ENCODE assay signal across 19 cellular contexts in the genomic region with DNA sequence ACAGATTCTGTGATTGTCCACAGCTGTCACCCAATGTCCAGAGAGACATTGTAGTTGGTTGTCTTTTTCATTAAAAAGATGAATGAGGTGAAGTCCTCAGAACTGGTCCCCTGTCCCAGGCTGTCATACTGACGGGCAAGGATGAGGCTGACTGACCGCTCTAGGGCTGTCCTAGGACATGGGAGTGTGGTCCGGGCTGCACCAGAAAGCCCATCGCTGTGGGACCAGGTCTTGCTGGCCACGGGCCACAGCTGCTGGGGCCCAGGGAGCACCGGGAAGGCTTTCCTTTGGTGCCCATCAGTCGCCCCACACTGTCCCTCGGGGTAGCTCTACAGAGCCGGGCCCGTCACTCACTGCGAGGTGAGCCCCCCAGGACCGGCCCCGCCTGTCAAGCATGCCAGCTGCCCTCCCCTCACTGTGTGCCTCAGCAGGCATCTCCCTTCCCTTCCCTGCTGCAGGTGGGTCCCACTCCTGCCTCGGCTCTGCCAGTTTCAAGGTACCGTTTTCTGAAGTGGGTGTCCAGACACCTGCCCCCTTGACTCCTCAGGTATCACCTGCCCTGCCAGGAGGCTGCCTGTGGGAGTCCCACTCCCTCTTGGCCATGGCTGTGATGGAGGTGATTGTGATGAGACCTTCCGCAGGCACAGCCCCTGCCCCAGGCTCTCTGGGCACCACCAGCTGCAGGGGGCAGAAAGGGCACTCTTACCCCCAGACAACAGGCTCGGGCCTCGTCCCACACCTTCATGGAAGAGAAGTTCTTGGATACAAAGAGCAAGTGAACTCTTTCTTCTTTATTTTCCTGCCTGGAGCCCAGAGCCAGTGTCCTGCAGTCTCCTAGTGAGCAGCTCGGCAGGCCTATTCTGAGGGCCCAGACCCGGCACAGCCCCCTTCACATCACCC. TPM values are rescaled to one million over a fixed set of nuclear protein-coding genes. Genes with fewer than 3 reads are reported as not detected.
DNase-seq lines count a peak whose midpoint lies in the region; ATAC-seq, FAIRE-seq and TF ChIP-seq lines count a peak whose summit lies in the region.
"Had no signal": no experiment of that assay in that cellular context is flagged by ENCODE, and none has a peak within 500 bp of the region (broad histone marks: within the 10 kb centered on the region; RNA-seq: fewer than 3 reads in every experiment).

No MANE protein-coding gene starts in this region.

- H3K36me3 Mint-ChIP-seq in activated CD4-positive, alpha-beta T cell treated with anti-CD3 and anti-CD28 coated beads for 36 hours (ENCODE audit: low read depth), result no peaks in the 10 kb centered on the region
- peaks cover 16% of the 10 kb centered on the region for H3K36me3 Mint-ChIP-seq in memory B cell

- FAIRE-seq in K562 (lab: Jason Lieb, UNC), result no peak
- FAIRE-seq: GM18507 had no signal

- peaks cover 2% of the 10 kb centered on the region for H3K9me3 Mint-ChIP-seq in activated CD4-positive, alpha-beta T cell treated with anti-CD3 and anti-CD28 coated beads for 36 hours (ENCODE audit: low read depth)
- H3K9me3 Mint-ChIP-seq in memory B cell, result peaks cover 3% of the 10 kb centered on the region
- H3K9me3 Mint-ChIP-seq: HFFc6 had no signal

- peak overlapping the region; percentile 14 for H3K27ac Mint-ChIP-seq in activated CD4-positive, alpha-beta T cell treated with anti-CD3 and anti-CD28 coated beads for 36 hours
- H3K27ac Mint-ChIP-seq in memory B cell, result peak overlapping the region; percentile 73
- H3K27ac Mint-ChIP-seq: HFFc6 had no signal

- no peaks in the 10 kb centered on the region; a peak in 1 of 5 replicates for H3K27me3 ChIP-seq in K562 (ENCODE audit: control insufficient read depth in 2 of 2, insufficient read depth in 2 of 2, low read length in 2 of 2)
- H3K27me3 ChIP-seq in suprapubic skin, result no peaks in the 10 kb centered on the region
- H3K27me3 ChIP-seq: BLaER1 treated with 17β-estradiol and CSF1 and Interleukin-3, amounts not matched to agents 10 nM and 100 nM had no signal

- POLR2A ChIA-PET in activated CD4-positive, alpha-beta T cell treated with anti-CD3 and anti-CD28 coated beads for 36 hours (lab: Charles Lee), result no interaction called here
- POLR2A ChIA-PET in K562 (lab: Yijun Ruan, JAX), result no interaction called here

- H3K4me2 ChIP-seq in K562 (ENCODE audit: insufficient read depth, low read length), result no peak overlapping the region
- H3K4me2 ChIP-seq: PC-9 had no signal

- no peak for TF ChIP-seq RAD21 in K562 (CRISPR knock-in tag; conservative IDR thresholded peaks at IDR 0.05 in 1 of 2, IDR thresholded peaks at IDR 0.05 in 1 of 2)

- no peaks in the 10 kb centered on the region for H3K9me1 ChIP-seq in K562 (ENCODE audit: control insufficient read depth, insufficient read depth, low read length)

- TF ChIP-seq CTCF in K562 (IDR thresholded peaks at IDR 0.05 in 2 of 3, conservative IDR thresholded peaks at IDR 0.05 in 1 of 3; ENCODE audit: insufficient read depth in 2 of 3, low read depth in 1 of 3, low read length in 3 of 3) (no peak), suprapubic skin (IDR thresholded peaks at IDR 0.05) (no peak)

- H2AFZ ChIP-seq in K562 (ENCODE audit: low read depth, low read length), result no peak overlapping the region
- H2AFZ ChIP-seq: PC-9 had no signal

- H3K36me3 ChIP-seq in K562 (ENCODE audit: control insufficient read depth, insufficient read depth, low read length) (no peaks in the 10 kb centered on the region), suprapubic skin (peaks cover 13% of the 10 kb centered on the region)

- no peaks in the 10 kb centered on the region for H4K20me1 ChIP-seq in K562 (replicated peaks; ENCODE audit: control insufficient read depth, insufficient read depth, low read length)

- CTCF ChIA-PET in activated CD4-positive, alpha-beta T cell treated with anti-CD3 and anti-CD28 coated beads for 36 hours (lab: Charles Lee), result interaction anchor here (0.7 to 1.0 kb wide), 4 partner anchors 8 to 130 kb away, joined by 3 to 8 read pairs (median 3); no protein-coding TSS in a partner anchor
- CTCF ChIA-PET in K562 (lab: Yijun Ruan, JAX; ENCODE audit: low intra/inter-chr PET ratio), result interaction anchor here (1.4 kb wide), 1 partner anchor 100 kb away, joined by 5 read pairs; no protein-coding TSS in a partner anchor

- H3K4me3 ChIP-seq in K562, result no peak overlapping the region
- no peak overlapping the region for H3K4me3 ChIP-seq in suprapubic skin
- H3K4me3 ChIP-seq: BLaER1 treated with 17β-estradiol and CSF1 and Interleukin-3, amounts not matched to agents 10 nM and 100 nM; PC-9 had no signal

- no peak for TF ChIP-seq POLR2A in K562 (conservative IDR thresholded peaks at IDR 0.05)
- no peak for TF ChIP-seq POLR2A in suprapubic skin (IDR thresholded peaks at IDR 0.05)

- H3K27me3 Mint-ChIP-seq in activated CD4-positive, alpha-beta T cell treated with anti-CD3 and anti-CD28 coated beads for 36 hours, result no peaks in the 10 kb centered on the region
- H3K27me3 Mint-ChIP-seq in memory B cell, result no peaks in the 10 kb centered on the region

- H3K9me3 ChIP-seq in K562 (replicated peaks; ENCODE audit: control insufficient read depth, insufficient read depth, low read depth, low read length) (no peaks in the 10 kb centered on the region), suprapubic skin (no peaks in the 10 kb centered on the region)
- H3K9me3 ChIP-seq: BLaER1 treated with 17β-estradiol and CSF1 and Interleukin-3, amounts not matched to agents 10 nM and 100 nM had no signal

- no peak for DNase-seq in activated CD4-positive, alpha-beta T cell treated with anti-CD3 and anti-CD28 coated beads for 36 hours
- no peak for DNase-seq in activated CD4-positive, alpha-beta T cell treated with anti-CD3 and anti-CD28 coated beads, Interleukin-2, amount 50 U/mL, for 4 hours
- DNase-seq in K562 (ENCODE audit: extremely low read depth in 1 of 4, low spot score in 3 of 4) (no peak), memory B cell (ENCODE audit: low spot score in 2 of 2) (peak in 1 of 2 donors; percentile 7), suprapubic skin (ENCODE audit: low spot score in 2 of 2) (peak; percentile 55 to 66), NCI-H146 treated with DMSO at 0.1 percent for 48 hours (lab: John Stamatoyannopoulos, UW; ENCODE audit: unreplicated experiment) (no peak)
- DNase-seq: 8988T, HFFc6, KG1, NCI-H1048, NCI-H1694, NCI-H446, NCI-H774, PC-9 had no signal

- no peak for ATAC-seq in activated CD4-positive, alpha-beta T cell treated with anti-CD3 and anti-CD28 coated beads for 36 hours
- ATAC-seq in K562, result peak; percentile 25; the same call in 2 of the 3 replicates
- no peak for ATAC-seq in memory B cell (ENCODE audit: low read depth)
- ATAC-seq in GM18873 (IDR thresholded peaks at IDR 0.05; ENCODE audit: low FRiP score, unreplicated experiment), result no peak
- no peak for ATAC-seq in GM18498 (IDR thresholded peaks at IDR 0.05; ENCODE audit: unreplicated experiment)
- ATAC-seq: Right ventricle myocardium inferior had no signal

- no peak overlapping the region for H3K4me3 Mint-ChIP-seq in activated CD4-positive, alpha-beta T cell treated with anti-CD3 and anti-CD28 coated beads for 36 hours
- H3K4me3 Mint-ChIP-seq in memory B cell, result no peak overlapping the region
- H3K4me3 Mint-ChIP-seq: HFFc6 had no signal

- no peak overlapping the region for H3K9ac ChIP-seq in K562 (ENCODE audit: insufficient read depth in 1 of 2, low read depth in 2 of 2, low read length in 2 of 2)

- TF ChIP-seq EP300 in K562 (IDR thresholded peaks at IDR 0.05; ENCODE audit: low read length) (no peak), suprapubic skin (IDR thresholded peaks at IDR 0.05) (no peak)

- H3K4me1 ChIP-seq in K562 (replicated peaks in 1 of 2; ENCODE audit: control insufficient read depth in 2 of 2, insufficient read depth in 2 of 2, low read length in 2 of 2) (peaks cover 0 to 28% of the 10 kb centered on the region in 2 experiments; a peak in 2 of 5 replicates), suprapubic skin (no peaks in the 10 kb centered on the region)

- H3K4me1 Mint-ChIP-seq in activated CD4-positive, alpha-beta T cell treated with anti-CD3 and anti-CD28 coated beads for 36 hours, result no peaks in the 10 kb centered on the region
- H3K4me1 Mint-ChIP-seq in memory B cell, result peaks cover 7% of the 10 kb centered on the region

- whole genome bisulfite sequencing in K562 (ENCODE audit: insufficient coverage, low coverage, missing lambda C conversion rate), result 34% methylated on average over 7 of the region's 20 CpGs
- 93% methylated on average over 15 of the region's 20 CpGs for WGBS in suprapubic skin

- H3K79me2 ChIP-seq in K562 (ENCODE audit: control insufficient read depth, insufficient read depth, low read length), result no peaks in the 10 kb centered on the region

- in situ Hi-C loops in K562 (cut with MboI), result no loop called here

- intact Hi-C loops in activated CD4-positive, alpha-beta T cell treated with anti-CD3 and anti-CD28 coated beads for 36 hours (cut with DNase I, micrococcal nuclease), result no loop called here
- intact Hi-C loops in K562 (cut with micrococcal nuclease), result no loop called here

- BruUV-seq in K562 (replicated peaks; lab: Mats Ljungman, UMichigan), result no TSS peak

- H3K27ac ChIP-seq in K562 (ENCODE audit: extremely low read depth, low read depth, low read length) (no peak overlapping the region), suprapubic skin (no peak overlapping the region)
- H3K27ac ChIP-seq: BLaER1 treated with 17β-estradiol and CSF1 and Interleukin-3, amounts not matched to agents 10 nM and 100 nM; PC-9 had no signal

RNA-seq across cellular contexts. Expression of gene LRRC27, which starts 21.7 kb away (rescaled TPM):
- 1 to 10 TPM; 3.6 to 4.1 TPM for total RNA-seq in activated CD4-positive, alpha-beta T cell treated with anti-CD3 and anti-CD28 coated beads for 36 hours
- total RNA-seq in K562 (2011; cell fraction: chromatin; rRNA removed; ENCODE audit: low replicate concordance), result 8.1 and 11.5 TPM in 2 replicates
- 4.9 and 5.3 TPM in 2 replicates for total RNA-seq in K562 (2011; cell fraction: nucleolus; rRNA removed)
- 4.6 and 5.2 TPM in 2 replicates for total RNA-seq in K562 (2011; cell fraction: nucleoplasm; rRNA removed)
- 1.00 and 2.2 TPM in 2 replicates for total RNA-seq in K562 (2014; rRNA removed)
- total RNA-seq in K562 (2014; rRNA removed; fragmentation: Illumina TruSeq; extraction: Trizol), result 1.3 and 1.5 TPM in 2 replicates
- 1.2 and 1.3 TPM in 2 replicates for total RNA-seq in K562 (2015; rRNA removed; fragmentation: Illumina TruSeq; extraction: Trizol)
- 2.3 TPM in 2 replicates for total RNA-seq in K562 (2021)
- polyA plus RNA-seq in K562 (2011; rRNA removed), result 2.2 and 2.3 TPM in 2 replicates
- 1.8 and 2.2 TPM in 2 replicates for polyA plus RNA-seq in K562 (2011; cell fraction: cytosol; rRNA removed)
- 7.7 and 13.9 TPM in 2 replicates for polyA plus RNA-seq in K562 (2011; cell fraction: nucleus; rRNA removed)
- 1.8 and 5.9 TPM in 2 replicates for polyA plus RNA-seq in K562 (2012)
- 1.4 and 2.6 TPM in 2 replicates for polyA plus RNA-seq in K562 (2014; fragmentation: Illumina TruSeq; extraction: Trizol)
- under 1 TPM; 0.10 to 0.38 TPM for polyA plus RNA-seq in K562 (2014; fragmentation: Nextera tagmentation; extraction: Ambion mirVana)
- 1.7 and 2.7 TPM in 2 replicates for polyA plus RNA-seq in K562 (2014; rRNA removed)
- polyA minus RNA-seq in K562 (2011; rRNA and poly(A)+ RNA removed), result 0.93 and 1.4 TPM in 2 replicates
- polyA minus RNA-seq in K562 (2011; cell fraction: cytosol; rRNA and poly(A)+ RNA removed), result 0.86 TPM in 1 of 2 replicates, not detected in the other
- polyA minus RNA-seq in K562 (2011; cell fraction: nucleus; rRNA and poly(A)+ RNA removed), result 2.7 and 3.3 TPM in 2 replicates
- 10 to 100 TPM in 1 of 4 donors, 1 to 10 TPM in 3; 6.6 to 13.1 (median 7.1) TPM for total RNA-seq in suprapubic skin

RNA-seq across cellular contexts. Expression of gene PWWP2B, which starts 43.3 kb away (rescaled TPM):
- total RNA-seq in activated CD4-positive, alpha-beta T cell treated with anti-CD3 and anti-CD28 coated beads for 36 hours, result 1 to 10 TPM; 2.4 to 2.9 TPM
- 1.1 and 5.8 TPM in 2 replicates for total RNA-seq in K562 (2011; cell fraction: chromatin; rRNA removed; ENCODE audit: low replicate concordance)
- total RNA-seq in K562 (2011; cell fraction: nucleolus; rRNA removed), result 5.5 and 6.5 TPM in 2 replicates
- 3.1 and 3.2 TPM in 2 replicates for total RNA-seq in K562 (2011; cell fraction: nucleoplasm; rRNA removed)
- total RNA-seq in K562 (2014; rRNA removed) (7.5 and 10.4 TPM in 2 replicates), K562 (2014; rRNA removed; fragmentation: Illumina TruSeq; extraction: Trizol) (0.64 and 0.80 TPM in 2 replicates), K562 (2015; rRNA removed; fragmentation: Illumina TruSeq; extraction: Trizol) (2.0 and 2.7 TPM in 2 replicates), K562 (2021) (9.2 and 9.8 TPM in 2 replicates), suprapubic skin (10 to 100 TPM; 15.2 to 19.4 (median 18.3) TPM)
- polyA plus RNA-seq in K562 (2011; rRNA removed) (1.2 and 1.7 TPM in 2 replicates), K562 (2014; fragmentation: Illumina TruSeq; extraction: Trizol) (0.24 and 1.2 TPM in 2 replicates), K562 (2014; fragmentation: Nextera tagmentation; extraction: Ambion mirVana) (under 1 TPM in 1 of 2 experiments, not detected in 1; 0.07 TPM), K562 (2014; rRNA removed) (3.3 and 4.3 TPM in 2 replicates)
- polyA plus RNA-seq in K562 (2011; cell fraction: cytosol; rRNA removed), result 2.3 and 7.4 TPM in 2 replicates
- polyA plus RNA-seq in K562 (2011; cell fraction: nucleus; rRNA removed), result 3.1 and 5.8 TPM in 2 replicates
- 3.8 and 4.8 TPM in 2 replicates for polyA plus RNA-seq in K562 (2012)
- polyA minus RNA-seq in K562 (2011; rRNA and poly(A)+ RNA removed), result 0.57 and 1.3 TPM in 2 replicates
- polyA minus RNA-seq in K562 (2011; cell fraction: cytosol; rRNA and poly(A)+ RNA removed), result 2.9 and 4.0 TPM in 2 replicates
- polyA minus RNA-seq in K562 (2011; cell fraction: nucleus; rRNA and poly(A)+ RNA removed), result 2.0 and 2.8 TPM in 2 replicates

RNA-seq across cellular contexts. Expression of gene STK32C, which starts 46.0 kb away (rescaled TPM):
- 10 to 100 TPM; 15.8 to 19.9 TPM for total RNA-seq in activated CD4-positive, alpha-beta T cell treated with anti-CD3 and anti-CD28 coated beads for 36 hours
- total RNA-seq in K562 (2011; cell fraction: chromatin; rRNA removed; ENCODE audit: low replicate concordance), result 6.5 and 11.6 TPM in 2 replicates
- 13.8 and 19.2 TPM in 2 replicates for total RNA-seq in K562 (2011; cell fraction: nucleolus; rRNA removed)
- total RNA-seq in K562 (2011; cell fraction: nucleoplasm; rRNA removed), result 12.1 and 15.1 TPM in 2 replicates
- total RNA-seq in K562 (2014; rRNA removed) (15.4 and 20.6 TPM in 2 replicates), K562 (2014; rRNA removed; fragmentation: Illumina TruSeq; extraction: Trizol) (4.5 and 5.1 TPM in 2 replicates), K562 (2015; rRNA removed; fragmentation: Illumina TruSeq; extraction: Trizol) (6.5 and 8.3 TPM in 2 replicates), K562 (2021) (11.5 and 14.1 TPM in 2 replicates), suprapubic skin (1 to 10 TPM; 1.3 to 5.6 (median 4.7) TPM)
- polyA plus RNA-seq in K562 (2011; rRNA removed) (8.2 and 8.9 TPM in 2 replicates), K562 (2014; fragmentation: Illumina TruSeq; extraction: Trizol) (4.7 and 9.7 TPM in 2 replicates), K562 (2014; fragmentation: Nextera tagmentation; extraction: Ambion mirVana) (1 to 10 TPM; 1.5 to 2.4 TPM), K562 (2014; rRNA removed) (18.5 and 20.9 TPM in 2 replicates)
- polyA plus RNA-seq in K562 (2011; cell fraction: cytosol; rRNA removed), result 5.6 and 6.4 TPM in 2 replicates
- polyA plus RNA-seq in K562 (2011; cell fraction: nucleus; rRNA removed), result 12.3 and 14.7 TPM in 2 replicates
- polyA plus RNA-seq in K562 (2012), result 11.5 and 18.9 TPM in 2 replicates
- polyA minus RNA-seq in K562 (2011; rRNA and poly(A)+ RNA removed), result 4.0 and 5.7 TPM in 2 replicates
- 3.5 and 3.9 TPM in 2 replicates for polyA minus RNA-seq in K562 (2011; cell fraction: cytosol; rRNA and poly(A)+ RNA removed)
- 8.2 and 8.3 TPM in 2 replicates for polyA minus RNA-seq in K562 (2011; cell fraction: nucleus; rRNA and poly(A)+ RNA removed)

Comparison
In these comparisons a context has a peak if more than half of its experiments do, and no peak if none do; other contexts are left out.
1. DNase-seq: peak in suprapubic skin (2 of 2); none in activated CD4-positive, alpha-beta T cell treated with anti-CD3 and anti-CD28 coated beads for 36 hours (single experiment), activated CD4-positive, alpha-beta T cell treated with anti-CD3 and anti-CD28 coated beads, Interleukin-2, amount 50 U/mL, for 4 hours (0 of 2), K562 (0 of 4) and NCI-H146 treated with DMSO at 0.1 percent for 48 hours (single experiment).